25 cellular contexts compared by ENCODE assay signal in genomic region chr7:138987686-138988085, GRCh38. TPM values are rescaled to one million over a fixed set of nuclear protein-coding genes. Genes with fewer than 3 reads are reported as not detected.
DNase-seq lines count a peak whose midpoint lies in the region; ATAC-seq, FAIRE-seq and TF ChIP-seq lines count a peak whose summit lies in the region.
"Had no signal": no experiment of that assay in that cellular context is flagged by ENCODE, and none has a peak within 500 bp of the region (broad histone marks: within the 10 kb centered on the region; RNA-seq: fewer than 3 reads in every experiment).

No MANE protein-coding gene starts in this region.

- H3K4me1 ChIP-seq in SK-N-SH (ENCODE audit: control insufficient read depth in 1 of 2, insufficient read depth in 2 of 2, low read depth in 1 of 2, low read length in 1 of 2), result peaks cover 0 to 9% of the 10 kb centered on the region in 2 experiments; a peak in 2 of 4 replicates
- no peaks in the 10 kb centered on the region for H3K4me1 ChIP-seq in K562 (replicated peaks in 1 of 2; ENCODE audit: control insufficient read depth in 2 of 2, insufficient read depth in 2 of 2, low read length in 2 of 2)
- peaks cover 8% of the 10 kb centered on the region for H3K4me1 ChIP-seq in neural progenitor cell
- H3K4me1 ChIP-seq: BE2C had no signal

- H3F3A ChIP-seq in SK-N-SH (replicated peaks; ENCODE audit: insufficient read depth), result peaks cover 4% of the 10 kb centered on the region
- H3F3A ChIP-seq in neural progenitor cell (ENCODE audit: low read depth), result peaks cover 2% of the 10 kb centered on the region

- H3K4me3 ChIP-seq in SK-N-SH (ENCODE audit: low read depth in 2 of 2, low read length in 1 of 2) (no peak overlapping the region), K562 (no peak overlapping the region), neural progenitor cell (no peak overlapping the region)
- H3K4me3 ChIP-seq: BLaER1 treated with 17β-estradiol and CSF1 and Interleukin-3, amounts not matched to agents 10 nM and 100 nM; GM12878 had no signal

- no peak for ATAC-seq in SK-N-SH treated with all-trans-retinoic acid at 6 μM for 48 hours
- no peak for ATAC-seq in K562
- ATAC-seq in HG02981 (IDR thresholded peaks at IDR 0.05; ENCODE audit: unreplicated experiment), result no peak
- ATAC-seq: GM12878 had no signal

- H2AFZ ChIP-seq in SK-N-SH (ENCODE audit: low read depth), result no peak overlapping the region
- no peak overlapping the region for H2AFZ ChIP-seq in K562 (ENCODE audit: low read depth, low read length)
- H2AFZ ChIP-seq in neural progenitor cell (replicated peaks), result no peak overlapping the region

- H3K27me3 ChIP-seq in SK-N-SH (ENCODE audit: insufficient read depth), result no peaks in the 10 kb centered on the region
- peaks cover 34 to 52% of the 10 kb centered on the region in 2 experiments for H3K27me3 ChIP-seq in K562 (ENCODE audit: control insufficient read depth in 2 of 2, insufficient read depth in 2 of 2, low read length in 2 of 2)
- H3K27me3 ChIP-seq in neural progenitor cell, result peaks cover 15% of the 10 kb centered on the region
- H3K27me3 ChIP-seq: BE2C; BLaER1 treated with 17β-estradiol and CSF1 and Interleukin-3, amounts not matched to agents 10 nM and 100 nM had no signal

- H3K79me2 ChIP-seq in SK-N-SH (ENCODE audit: insufficient read depth) (no peaks in the 10 kb centered on the region), K562 (ENCODE audit: control insufficient read depth, insufficient read depth, low read length) (no peaks in the 10 kb centered on the region), neural progenitor cell (ENCODE audit: low read depth) (no peaks in the 10 kb centered on the region)

- CTCF ChIA-PET in SK-N-SH (lab: Yijun Ruan, JAX) (interaction anchor here (0.6 to 3.6 kb wide), 5 partner anchors 9 to 496 kb away, joined by 3 to 26 read pairs (median 3); no protein-coding TSS in a partner anchor), K562 (lab: Yijun Ruan, JAX; ENCODE audit: low intra/inter-chr PET ratio) (interaction anchor here (0.6 kb wide), 1 partner anchor 499 kb away, joined by 3 read pairs; no protein-coding TSS in a partner anchor)

- H3K4me3 Mint-ChIP-seq in neural progenitor cell, result peak overlapping the region; percentile 36
- H3K4me3 Mint-ChIP-seq: CD14-positive monocyte; CD4-positive, alpha-beta T cell; CD8-positive, alpha-beta memory T cell had no signal

- in situ Hi-C loops in K562 (cut with MboI), result no loop called here

- peak; percentile 6 for FAIRE-seq in K562 (lab: Jason Lieb, UNC)
- FAIRE-seq: A204.1, D721Med, GM12878, GM19239 had no signal

- peaks cover 3% of the 10 kb centered on the region for H3K27me3 Mint-ChIP-seq in neural progenitor cell (ENCODE audit: insufficient read depth, low read depth)

- BruUV-seq in K562 (replicated peaks; lab: Mats Ljungman, UMichigan), result no TSS peak

- H3K36me3 Mint-ChIP-seq in neural progenitor cell, result no peaks in the 10 kb centered on the region
- H3K36me3 Mint-ChIP-seq: CD14-positive monocyte had no signal

- DNase-seq in SK-N-SH, result no peak
- no peak for DNase-seq in K562 (ENCODE audit: extremely low read depth in 1 of 4, low spot score in 3 of 4)
- DNase-seq in neural progenitor cell (ENCODE audit: low spot score), result no peak
- DNase-seq in erythroblast (lab: John Stamatoyannopoulos, UW), result no peak
- DNase-seq: ACHN; AML-193; BE2C; CD4-positive, alpha-beta T cell; CD8-positive, alpha-beta memory T cell; DMS 273 treated with DMSO at 0.1 percent for 48 hours; DMS79; EL; GDM1; GOT3; H7; HCEC 1CT had no signal

- no peaks in the 10 kb centered on the region for H3K9me2 ChIP-seq in SK-N-SH

- no peaks in the 10 kb centered on the region for H3K4me1 Mint-ChIP-seq in neural progenitor cell
- H3K4me1 Mint-ChIP-seq: CD14-positive monocyte had no signal

- peaks cover 13% of the 10 kb centered on the region for H3K9me3 Mint-ChIP-seq in neural progenitor cell
- H3K9me3 Mint-ChIP-seq: CD4-positive, alpha-beta T cell had no signal

- H3K9me1 ChIP-seq in K562 (ENCODE audit: control insufficient read depth, insufficient read depth, low read length), result no peaks in the 10 kb centered on the region

- H3K9me3 ChIP-seq in SK-N-SH (peaks cover 15% of the 10 kb centered on the region; the same call in 1 of the 2 replicates), K562 (replicated peaks; ENCODE audit: control insufficient read depth, insufficient read depth, low read depth, low read length) (peaks cover 4% of the 10 kb centered on the region), neural progenitor cell (ENCODE audit: low read depth) (peaks cover 4% of the 10 kb centered on the region)
- H3K9me3 ChIP-seq: BE2C had no signal

- TF ChIP-seq POLR2A in K562 (conservative IDR thresholded peaks at IDR 0.05), result no peak
- TF ChIP-seq POLR2A in erythroblast (IDR thresholded peaks at IDR 0.05; ENCODE audit: low read length), result no peak

- POLR2A ChIA-PET in SK-N-SH (lab: Yijun Ruan, JAX), result interaction anchor here (0.5 kb wide), 1 partner anchor 28 kb away, joined by 4 read pairs; no protein-coding TSS in a partner anchor
- POLR2A ChIA-PET in K562 (lab: Yijun Ruan, JAX), result interaction anchor here (0.6 kb wide), 1 partner anchor 112 kb away, joined by 3 read pairs; no protein-coding TSS in a partner anchor

- H3K27ac Mint-ChIP-seq in neural progenitor cell, result no peak overlapping the region
- H3K27ac Mint-ChIP-seq: CD14-positive monocyte; CD4-positive, alpha-beta T cell; CD8-positive, alpha-beta memory T cell had no signal

- H4K20me1 ChIP-seq in SK-N-SH (ENCODE audit: insufficient read depth) (no peaks in the 10 kb centered on the region), K562 (replicated peaks; ENCODE audit: control insufficient read depth, insufficient read depth, low read length) (no peaks in the 10 kb centered on the region), neural progenitor cell (ENCODE audit: low read depth) (no peaks in the 10 kb centered on the region)
- H4K20me1 ChIP-seq: BLaER1 treated with 17β-estradiol and CSF1 and Interleukin-3, amounts not matched to agents 10 nM and 100 nM had no signal

- H3K36me3 ChIP-seq in SK-N-SH (replicated peaks in 1 of 2; ENCODE audit: control insufficient read depth in 1 of 2, insufficient read depth in 2 of 2, low read length in 1 of 2) (no peaks in the 10 kb centered on the region), K562 (ENCODE audit: control insufficient read depth, insufficient read depth, low read length) (no peaks in the 10 kb centered on the region), neural progenitor cell (no peaks in the 10 kb centered on the region)
- H3K36me3 ChIP-seq: BE2C; BLaER1 treated with 17β-estradiol and CSF1 and Interleukin-3, amounts not matched to agents 10 nM and 100 nM had no signal

- intact Hi-C loops in K562 (cut with micrococcal nuclease), result no loop called here

- no peak overlapping the region for H3K9ac ChIP-seq in SK-N-SH
- no peak overlapping the region for H3K9ac ChIP-seq in K562 (ENCODE audit: insufficient read depth in 1 of 2, low read depth in 2 of 2, low read length in 2 of 2)
- H3K9ac ChIP-seq in neural progenitor cell, result no peak overlapping the region
- H3K9ac ChIP-seq: BLaER1 treated with 17β-estradiol and CSF1 and Interleukin-3, amounts not matched to agents 10 nM and 100 nM had no signal

- TF ChIP-seq EP300 in SK-N-SH (IDR thresholded peaks at IDR 0.05; ENCODE audit: borderline replicate concordance in 1 of 2, low read depth in 1 of 2, low read length in 1 of 2) (no peak), K562 (IDR thresholded peaks at IDR 0.05; ENCODE audit: low read length) (no peak)

- H3K27ac ChIP-seq in SK-N-SH (ENCODE audit: low read depth in 2 of 2, low read length in 1 of 2) (no peak overlapping the region), K562 (ENCODE audit: extremely low read depth, low read depth, low read length) (no peak overlapping the region), neural progenitor cell (no peak overlapping the region)
- H3K27ac ChIP-seq: 22Rv1; BLaER1 treated with 17β-estradiol and CSF1 and Interleukin-3, amounts not matched to agents 10 nM and 100 nM had no signal

- H3K4me2 ChIP-seq in SK-N-SH, result no peak overlapping the region
- no peak overlapping the region for H3K4me2 ChIP-seq in K562 (ENCODE audit: insufficient read depth, low read length)
- H3K4me2 ChIP-seq in neural progenitor cell, result no peak overlapping the region
- H3K4me2 ChIP-seq: BLaER1 treated with 17β-estradiol and CSF1 and Interleukin-3, amounts not matched to agents 10 nM and 100 nM had no signal

- WGBS in SK-N-SH (ENCODE audit: low lambda C conversion rate), result 97% methylated on average over 1 of the region's 1 CpG
- WGBS in K562 (ENCODE audit: insufficient coverage, low coverage, missing lambda C conversion rate), result 0% methylated on average over 1 of the region's 1 CpG

- no peak for TF ChIP-seq CTCF in SK-N-SH (IDR thresholded peaks at IDR 0.05)
- no peak for TF ChIP-seq CTCF in K562 (IDR thresholded peaks at IDR 0.05 in 2 of 3, conservative IDR thresholded peaks at IDR 0.05 in 1 of 3; ENCODE audit: insufficient read depth in 2 of 3, low read depth in 1 of 3, low read length in 3 of 3)
- no peak for TF ChIP-seq CTCF in neural progenitor cell (IDR thresholded peaks at IDR 0.05)

- TF ChIP-seq RAD21 in SK-N-SH (IDR thresholded peaks at IDR 0.05; ENCODE audit: low read length) (no peak), K562 (CRISPR knock-in tag; conservative IDR thresholded peaks at IDR 0.05 in 1 of 2, IDR thresholded peaks at IDR 0.05 in 1 of 2) (no peak)

RNA-seq across cellular contexts. Expression of gene KIAA1549, which starts 6.5 kb away (rescaled TPM):
- polyA plus RNA-seq in SK-N-SH (2012; rRNA removed) (3.0 and 3.6 TPM in 2 replicates), K562 (2011; rRNA removed) (0.17 and 0.24 TPM in 2 replicates), K562 (2014; fragmentation: Illumina TruSeq; extraction: Trizol) (0.16 and 0.24 TPM in 2 replicates), K562 (2014; fragmentation: Nextera tagmentation; extraction: Ambion mirVana) (under 1 TPM; 0.01 TPM), K562 (2014; rRNA removed) (0.04 and 0.05 TPM in 2 replicates)
- polyA plus RNA-seq in SK-N-SH (2012; cell fraction: cytosol; rRNA removed), result 3.3 and 4.1 TPM in 2 replicates
- polyA plus RNA-seq in SK-N-SH (2012; cell fraction: nucleus; rRNA removed), result 5.3 and 5.7 TPM in 2 replicates
- total RNA-seq in K562 (2011; cell fraction: chromatin; rRNA removed; ENCODE audit: low replicate concordance), result 1.3 and 1.6 TPM in 2 replicates
- 0.53 and 0.67 TPM in 2 replicates for total RNA-seq in K562 (2011; cell fraction: nucleolus; rRNA removed)
- 0.88 and 1.8 TPM in 2 replicates for total RNA-seq in K562 (2011; cell fraction: nucleoplasm; rRNA removed)
- total RNA-seq in K562 (2014; rRNA removed) (0.04 and 0.09 TPM in 2 replicates), K562 (2014; rRNA removed; fragmentation: Illumina TruSeq; extraction: Trizol) (0.07 and 0.10 TPM in 2 replicates), K562 (2015; rRNA removed; fragmentation: Illumina TruSeq; extraction: Trizol) (0.04 TPM in 2 replicates), K562 (2021) (0.25 and 0.29 TPM in 2 replicates), neural progenitor cell (ENCODE audit: low replicate concordance) (4.8 and 9.1 TPM in 2 replicates)
- polyA plus RNA-seq in K562 (2011; cell fraction: cytosol; rRNA removed), result 0.27 and 0.29 TPM in 2 replicates
- 0.48 and 0.78 TPM in 2 replicates for polyA plus RNA-seq in K562 (2011; cell fraction: nucleus; rRNA removed)
- 0.17 and 0.24 TPM in 2 replicates for polyA plus RNA-seq in K562 (2012)
- polyA minus RNA-seq in K562 (2011; rRNA and poly(A)+ RNA removed), result 0.39 and 0.48 TPM in 2 replicates
- polyA minus RNA-seq in K562 (2011; cell fraction: cytosol; rRNA and poly(A)+ RNA removed), result 0.10 and 0.55 TPM in 2 replicates
- polyA minus RNA-seq in K562 (2011; cell fraction: nucleus; rRNA and poly(A)+ RNA removed), result 0.67 TPM in 2 replicates
- total RNA-seq: CD4-positive, alpha-beta T cell had no signal
- polyA plus RNA-seq: CD8-positive, alpha-beta memory T cell had no signal

RNA-seq across cellular contexts. Expression of gene ZC3HAV1L, which starts 48.2 kb away (rescaled TPM):
- polyA plus RNA-seq in SK-N-SH (2012; rRNA removed), result 9.7 and 14.5 TPM in 2 replicates
- polyA plus RNA-seq in SK-N-SH (2012; cell fraction: cytosol; rRNA removed), result 9.1 and 10.8 TPM in 2 replicates
- polyA plus RNA-seq in SK-N-SH (2012; cell fraction: nucleus; rRNA removed), result 27.2 TPM in 2 replicates
- not detected in 2 replicates for total RNA-seq in K562 (2011; cell fraction: chromatin; rRNA removed; ENCODE audit: low replicate concordance)
- not detected in 2 replicates for total RNA-seq in K562 (2011; cell fraction: nucleolus; rRNA removed)
- total RNA-seq in K562 (2011; cell fraction: nucleoplasm; rRNA removed), result not detected in 2 replicates
- total RNA-seq in K562 (2014; rRNA removed), result not detected in 2 replicates
- not detected in 2 replicates for total RNA-seq in K562 (2014; rRNA removed; fragmentation: Illumina TruSeq; extraction: Trizol)
- not detected in 2 replicates for total RNA-seq in K562 (2015; rRNA removed; fragmentation: Illumina TruSeq; extraction: Trizol)
- total RNA-seq in K562 (2021), result not detected in 2 replicates
- polyA plus RNA-seq in K562 (2011; rRNA removed), result not detected in 2 replicates
- polyA plus RNA-seq in K562 (2011; cell fraction: cytosol; rRNA removed), result not detected in 2 replicates
- not detected in 2 replicates for polyA plus RNA-seq in K562 (2011; cell fraction: nucleus; rRNA removed)
- not detected in 2 replicates for polyA plus RNA-seq in K562 (2012)
- not detected in 2 replicates for polyA plus RNA-seq in K562 (2014; fragmentation: Illumina TruSeq; extraction: Trizol)
- polyA plus RNA-seq in K562 (2014; fragmentation: Nextera tagmentation; extraction: Ambion mirVana), result not detected
- polyA plus RNA-seq in K562 (2014; rRNA removed), result not detected in 2 replicates
- not detected in 2 replicates for polyA minus RNA-seq in K562 (2011; rRNA and poly(A)+ RNA removed)
- not detected in 2 replicates for polyA minus RNA-seq in K562 (2011; cell fraction: cytosol; rRNA and poly(A)+ RNA removed)
- polyA minus RNA-seq in K562 (2011; cell fraction: nucleus; rRNA and poly(A)+ RNA removed), result not detected in 2 replicates
- 7.1 and 9.5 TPM in 2 replicates for total RNA-seq in neural progenitor cell (ENCODE audit: low replicate concordance)
